ENCODE assay signal across 10 cellular contexts in genomic region chr9:138022121-138022741, GRCh38.
DNase-seq lines count a peak whose midpoint lies in the region; ATAC-seq and TF ChIP-seq lines count a peak whose summit lies in the region.
"Had no signal": no experiment of that assay in that cellular context is flagged by ENCODE, and none has a peak within 500 bp of the region (broad histone marks: within the 10 kb centered on the region; RNA-seq: fewer than 3 reads in every experiment).

No MANE protein-coding gene starts in this region.

- no peaks in the 10 kb centered on the region for H3K27me3 ChIP-seq in mesendoderm (ENCODE audit: insufficient read depth, low read length, poor library complexity)
- H3K27me3 ChIP-seq in gastroesophageal sphincter = peaks cover 72% of the 10 kb centered on the region
- H3K27me3 ChIP-seq in Karpas-422 (ENCODE audit: low read length) = no peaks in the 10 kb centered on the region

- H3K27ac Mint-ChIP-seq in activated naive CD8-positive, alpha-beta T cell = no peak overlapping the region
- H3K27ac Mint-ChIP-seq: dendritic cell treated with granulocyte-macrophage colony-stimulating factor and Interleukin-4, amounts not matched to agents 40 ng/mL and 50 ng/mL, for 4 days had no signal

- no peak overlapping the region for H3K18ac ChIP-seq in mesendoderm (ENCODE audit: low read length)

- no peaks in the 10 kb centered on the region for H3K36me3 ChIP-seq in mesendoderm (ENCODE audit: control insufficient read depth, insufficient read depth, low read length)
- no peaks in the 10 kb centered on the region for H3K36me3 ChIP-seq in gastroesophageal sphincter
- H3K36me3 ChIP-seq in Karpas-422 (ENCODE audit: insufficient read depth, low read length) = no peaks in the 10 kb centered on the region

- TF ChIP-seq CTCF in LNCaP clone FGC (IDR thresholded peaks at IDR 0.05; ENCODE audit: control insufficient read depth, extremely low read depth, insufficient read depth) = peak; percentile 65
- TF ChIP-seq CTCF in gastroesophageal sphincter (IDR thresholded peaks at IDR 0.05) = no peak
- TF ChIP-seq CTCF in RWPE1 (conservative IDR thresholded peaks at IDR 0.05; ENCODE audit: low read depth) = no peak

- H3K9ac ChIP-seq in mesendoderm (ENCODE audit: low read length) (no peak overlapping the region), Karpas-422 (ENCODE audit: low read length) (no peak overlapping the region)

- TF ChIP-seq EP300 in gastroesophageal sphincter (IDR thresholded peaks at IDR 0.05) = no peak

- no peaks in the 10 kb centered on the region for H3K9me3 Mint-ChIP-seq in activated naive CD8-positive, alpha-beta T cell (ENCODE audit: low read depth)
- H3K9me3 Mint-ChIP-seq: dendritic cell treated with granulocyte-macrophage colony-stimulating factor and Interleukin-4, amounts not matched to agents 40 ng/mL and 50 ng/mL, for 4 days had no signal

- DNase-seq in DMS79 (lab: John Stamatoyannopoulos, UW) (peak; percentile 89), LNCaP clone FGC (ENCODE audit: low read depth) (peak; percentile 31), mesendoderm (peak; percentile 85), epidermal melanocyte (ENCODE audit: insufficient read length, low spot score) (no peak), RWPE1 (ENCODE audit: low spot score) (no peak), Karpas-422 (no peak)

- no peak overlapping the region for H4K8ac ChIP-seq in mesendoderm (ENCODE audit: low read depth, low read length)

- H2AFZ ChIP-seq in Karpas-422 (ENCODE audit: low read length) = no peak overlapping the region

- peaks cover 17% of the 10 kb centered on the region for H3K27me3 Mint-ChIP-seq in activated naive CD8-positive, alpha-beta T cell

- H3K56ac ChIP-seq in mesendoderm (ENCODE audit: low read length) = peak overlapping the region; percentile 60

- H3K79me1 ChIP-seq in mesendoderm (ENCODE audit: low read length) = no peaks in the 10 kb centered on the region

- WGBS in mesendoderm (ENCODE audit: extremely low coverage, insufficient coverage, low lambda C conversion rate) = no CpG with 5 or more reads among the region's 17 CpGs
- WGBS in gastroesophageal sphincter (ENCODE audit: low coverage in 1 of 2), 2 donors = 17 to 40% methylated on average over 1 to 3 of the region's 17 CpGs

- H3K4me3 ChIP-seq in LNCaP clone FGC (ENCODE audit: low read depth, low read length) (no peak overlapping the region), mesendoderm (ENCODE audit: low read length) (no peak overlapping the region), gastroesophageal sphincter (no peak overlapping the region), Karpas-422 (ENCODE audit: low read length) (no peak overlapping the region)

- H3K36me3 Mint-ChIP-seq in activated naive CD8-positive, alpha-beta T cell = no peaks in the 10 kb centered on the region

- H3K4ac ChIP-seq in mesendoderm (ENCODE audit: low read depth, low read length) = no peak overlapping the region

- H4K5ac ChIP-seq in mesendoderm (ENCODE audit: low read length) = no peak overlapping the region

- no peak overlapping the region for H2BK120ac ChIP-seq in mesendoderm (ENCODE audit: low read depth, low read length)

- H2BK5ac ChIP-seq in mesendoderm (ENCODE audit: low read length) = no peak overlapping the region

- H3K9me3 ChIP-seq in gastroesophageal sphincter = no peaks in the 10 kb centered on the region
- no peaks in the 10 kb centered on the region for H3K9me3 ChIP-seq in Karpas-422 (ENCODE audit: low read length)

- no peak overlapping the region for H2BK15ac ChIP-seq in mesendoderm (replicated peaks; ENCODE audit: low read depth)

- H3K79me2 ChIP-seq in mesendoderm (ENCODE audit: control insufficient read depth, insufficient read depth, low read length) (no peaks in the 10 kb centered on the region), Karpas-422 (ENCODE audit: low read length) (no peaks in the 10 kb centered on the region)

- H3K4me2 ChIP-seq in mesendoderm (ENCODE audit: low read length) = no peak overlapping the region
- H3K4me2 ChIP-seq in Karpas-422 (ENCODE audit: low read depth, low read length, poor library complexity, severe bottlenecking) = no peak overlapping the region

- H3K4me1 ChIP-seq in mesendoderm (ENCODE audit: control insufficient read depth, low read depth, low read length) = no peaks in the 10 kb centered on the region
- H3K4me1 ChIP-seq in gastroesophageal sphincter = peaks cover 0 to 11% (median 0%) of the 10 kb centered on the region in 3 donors
- no peaks in the 10 kb centered on the region for H3K4me1 ChIP-seq in Karpas-422 (ENCODE audit: low read length)

- H3K27ac ChIP-seq in mesendoderm (ENCODE audit: low read depth, low read length) = no peak overlapping the region
- H3K27ac ChIP-seq in gastroesophageal sphincter = no peak overlapping the region
- no peak overlapping the region for H3K27ac ChIP-seq in RWPE1
- no peak overlapping the region for H3K27ac ChIP-seq in Karpas-422 (ENCODE audit: low read length)
- H3K27ac ChIP-seq: HL-60 had no signal

- H3K9me2 ChIP-seq in Karpas-422 (replicated peaks; ENCODE audit: insufficient read depth, low read length) = no peaks in the 10 kb centered on the region

- H3K4me3 Mint-ChIP-seq in activated naive CD8-positive, alpha-beta T cell = peak overlapping the region; percentile 60
- H3K4me3 Mint-ChIP-seq: dendritic cell treated with granulocyte-macrophage colony-stimulating factor and Interleukin-4, amounts not matched to agents 40 ng/mL and 50 ng/mL, for 4 days had no signal

- POLR2A ChIA-PET in RWPE1 (lab: Yijun Ruan, JAX; ENCODE audit: low non-redundant PET) = no interaction called here

- no peak overlapping the region for H3K23ac ChIP-seq in mesendoderm (ENCODE audit: low read length)

- no peak for ATAC-seq in gastroesophageal sphincter

- H4K20me1 ChIP-seq in Karpas-422 (ENCODE audit: insufficient read depth, low read depth, low read length) = no peaks in the 10 kb centered on the region

- H3K4me1 Mint-ChIP-seq in activated naive CD8-positive, alpha-beta T cell (ENCODE audit: low read depth) = no peaks in the 10 kb centered on the region

- CTCF ChIA-PET in RWPE1 (lab: Yijun Ruan, JAX) = interaction anchor here (0.6 to 1.4 kb wide), 4 partner anchors 10 to 159 kb away, joined by 3 to 5 read pairs (median 4); no protein-coding TSS in a partner anchor

- TF ChIP-seq POLR2A in gastroesophageal sphincter (IDR thresholded peaks at IDR 0.05) = no peak

- no peak overlapping the region for H2AK5ac ChIP-seq in mesendoderm (ENCODE audit: low read length)

Comparison
In these comparisons a context has a peak if more than half of its experiments do, and no peak if none do; other contexts are left out.
1. DNase-seq: peak in DMS79 (single experiment), LNCaP clone FGC (single experiment) and mesendoderm (single experiment); none in epidermal melanocyte (single experiment), RWPE1 (single experiment) and Karpas-422 (single experiment).